In genomic region chr18:6377473-6377872, GRCh38 we compare ENCODE assay signal across 3 cellular contexts. TPM values are rescaled to one million over a fixed set of nuclear protein-coding genes. Genes with fewer than 3 reads are reported as not detected.
"Had no signal": no experiment of that assay in that cellular context is flagged by ENCODE, and none has a peak within 500 bp of the region (broad histone marks: within the 10 kb centered on the region; RNA-seq: fewer than 3 reads in every experiment).

No MANE protein-coding gene starts in this region.

RNA-seq across cellular contexts. Expression of gene L3MBTL4, which starts 37.2 kb away (rescaled TPM):
- total RNA-seq: OCI-LY7, PC-9, SJCRH30 had no signal
